Comparison of ENCODE assay signal across 8 cellular contexts in genomic region chr11:62882428-62882742, GRCh38. TPM values are rescaled to one million over a fixed set of nuclear protein-coding genes. Genes with fewer than 3 reads are reported as not detected.
DNase-seq lines count a peak whose midpoint lies in the region; ATAC-seq, FAIRE-seq and TF ChIP-seq lines count a peak whose summit lies in the region.

No MANE protein-coding gene starts in this region.

- peak overlapping the region in 2 of 3 donors; percentile 95 to 98 for H3K27ac Mint-ChIP-seq in IgD-negative memory B cell
- H3K27ac Mint-ChIP-seq in activated naive CD4-positive, alpha-beta T cell treated with anti-CD3 and anti-CD28 coated beads, Interleukin-2, amount 50 U/mL, for 72 hours = peak overlapping the region; percentile 92 to 100
- H3K27ac Mint-ChIP-seq in stimulated activated naive CD8-positive, alpha-beta T cell treated with anti-CD3 and anti-CD28 coated beads, Interleukin-15, amount 100 ng/mL, for 72 hours = peak overlapping the region; percentile 100

- H3K36me3 ChIP-seq in iPS-20b (ENCODE audit: insufficient read depth, low read depth, low read length) = peaks cover 84% of the 10 kb centered on the region

- peak overlapping the region; percentile 99 for H3K9ac ChIP-seq in iPS-20b (ENCODE audit: low read depth, low read length)

- no peaks in the 10 kb centered on the region for H3K9me3 ChIP-seq in iPS-20b (ENCODE audit: insufficient read depth, low read depth, low read length)

- peak overlapping the region; percentile 62 to 100 (median 100) for H3K4me3 Mint-ChIP-seq in IgD-negative memory B cell
- peak overlapping the region; percentile 94 for H3K4me3 Mint-ChIP-seq in stimulated activated naive CD8-positive, alpha-beta T cell treated with anti-CD3 and anti-CD28 coated beads, Interleukin-15, amount 100 ng/mL, for 72 hours

- H3K4me1 ChIP-seq in iPS-20b (ENCODE audit: insufficient read depth, low read length) = peaks cover 19% of the 10 kb centered on the region

- peak overlapping the region; percentile 87 for H3K4me3 ChIP-seq in iPS-20b (ENCODE audit: low read length)

- H3K27me3 ChIP-seq in iPS-20b (ENCODE audit: insufficient read depth, low read length) = no peaks in the 10 kb centered on the region

- TF ChIP-seq POLR2A in GM12892 (IDR thresholded peaks at IDR 0.05; ENCODE audit: low read depth, low read length) = no peak

- H3K27ac ChIP-seq in iPS-20b (ENCODE audit: low read length) = peak overlapping the region; percentile 92

- no peak for FAIRE-seq in GM12892 (lab: Jason Lieb, UNC)

- DNase-seq in activated naive CD4-positive, alpha-beta T cell treated with anti-CD3 and anti-CD28 coated beads, Interleukin-2, amount 50 U/mL, for 72 hours (ENCODE audit: low spot score in 2 of 2) = no peak
- peak in 1 of 2 donors; percentile 39 for DNase-seq in stimulated activated naive CD8-positive, alpha-beta T cell treated with anti-CD3 and anti-CD28 coated beads, Interleukin-15, amount 100 ng/mL, for 72 hours
- DNase-seq in mucosa of gallbladder (ENCODE audit: low spot score) = no peak
- no peak for DNase-seq in GM12892 (ENCODE audit: insufficient read length)
- no peak for DNase-seq in KG1 (lab: John Stamatoyannopoulos, UW)
- no peak for DNase-seq in activated CD4-positive, alpha-beta T cell treated with anti-CD3 and anti-CD28 coated beads for 48 hours

- no peak for ATAC-seq in activated naive CD4-positive, alpha-beta T cell treated with anti-CD3 and anti-CD28 coated beads, Interleukin-2, amount 50 U/mL, for 72 hours
- ATAC-seq in stimulated activated naive CD8-positive, alpha-beta T cell treated with anti-CD3 and anti-CD28 coated beads, Interleukin-15, amount 100 ng/mL, for 72 hours = no peak

- peaks cover 8% of the 10 kb centered on the region for H3K36me3 Mint-ChIP-seq in IgD-negative memory B cell
- peaks cover 68 to 75% of the 10 kb centered on the region in 2 donors for H3K36me3 Mint-ChIP-seq in activated naive CD4-positive, alpha-beta T cell treated with anti-CD3 and anti-CD28 coated beads, Interleukin-2, amount 50 U/mL, for 72 hours

- no peaks in the 10 kb centered on the region for H3K27me3 Mint-ChIP-seq in IgD-negative memory B cell
- no peaks in the 10 kb centered on the region for H3K27me3 Mint-ChIP-seq in stimulated activated naive CD8-positive, alpha-beta T cell treated with anti-CD3 and anti-CD28 coated beads, Interleukin-15, amount 100 ng/mL, for 72 hours

- no peaks in the 10 kb centered on the region for H3K9me3 Mint-ChIP-seq in IgD-negative memory B cell
- H3K9me3 Mint-ChIP-seq in activated naive CD4-positive, alpha-beta T cell treated with anti-CD3 and anti-CD28 coated beads, Interleukin-2, amount 50 U/mL, for 72 hours = no peaks in the 10 kb centered on the region
- no peaks in the 10 kb centered on the region for H3K9me3 Mint-ChIP-seq in stimulated activated naive CD8-positive, alpha-beta T cell treated with anti-CD3 and anti-CD28 coated beads, Interleukin-15, amount 100 ng/mL, for 72 hours

- peaks cover 24 to 47% (median 27%) of the 10 kb centered on the region in 3 donors for H3K4me1 Mint-ChIP-seq in IgD-negative memory B cell
- peaks cover 69% of the 10 kb centered on the region for H3K4me1 Mint-ChIP-seq in stimulated activated naive CD8-positive, alpha-beta T cell treated with anti-CD3 and anti-CD28 coated beads, Interleukin-15, amount 100 ng/mL, for 72 hours

RNA-seq across cellular contexts. Expression of gene SLC3A2, which starts 1.7 kb away (rescaled TPM):
- polyA plus RNA-seq in IgD-negative memory B cell = 111 TPM
- total RNA-seq in activated naive CD4-positive, alpha-beta T cell treated with anti-CD3 and anti-CD28 coated beads, Interleukin-2, amount 50 U/mL, for 72 hours = 100 to 1,000 TPM; 295 to 308 TPM
- 104 TPM for total RNA-seq in mucosa of gallbladder
- polyA plus RNA-seq in GM12892 (2012; ENCODE audit: missing spikeins) = 90.4 TPM

RNA-seq across cellular contexts. Expression of gene CHRM1, which starts 38.8 kb away (rescaled TPM):
- not detected for polyA plus RNA-seq in IgD-negative memory B cell
- not detected for total RNA-seq in activated naive CD4-positive, alpha-beta T cell treated with anti-CD3 and anti-CD28 coated beads, Interleukin-2, amount 50 U/mL, for 72 hours
- 0.09 TPM for total RNA-seq in mucosa of gallbladder
- polyA plus RNA-seq in GM12892 (2012; ENCODE audit: missing spikeins) = not detected

RNA-seq across cellular contexts. Expression of gene WDR74, which starts 43.0 kb away (rescaled TPM):
- 57.5 TPM for polyA plus RNA-seq in IgD-negative memory B cell
- 100 to 1,000 TPM in 1 of 2 donors, 10 to 100 TPM in 1; 87.2 to 105 TPM for total RNA-seq in activated naive CD4-positive, alpha-beta T cell treated with anti-CD3 and anti-CD28 coated beads, Interleukin-2, amount 50 U/mL, for 72 hours
- 31.6 TPM for total RNA-seq in mucosa of gallbladder
- 51.3 TPM for polyA plus RNA-seq in GM12892 (2012; ENCODE audit: missing spikeins)

RNA-seq across cellular contexts. Expression of gene TEX54, which starts 49.7 kb away (rescaled TPM):
- polyA plus RNA-seq in IgD-negative memory B cell = not detected
- under 1 TPM in 1 of 2 donors, not detected in 1; 0.70 TPM for total RNA-seq in activated naive CD4-positive, alpha-beta T cell treated with anti-CD3 and anti-CD28 coated beads, Interleukin-2, amount 50 U/mL, for 72 hours
- total RNA-seq in mucosa of gallbladder = not detected
- not detected for polyA plus RNA-seq in GM12892 (2012; ENCODE audit: missing spikeins)

RNA-seq across cellular contexts. Expression of gene STX5, which starts 50.5 kb away (rescaled TPM):
- polyA plus RNA-seq in IgD-negative memory B cell = 39.8 TPM
- 10 to 100 TPM; 23.0 to 61.3 TPM for total RNA-seq in activated naive CD4-positive, alpha-beta T cell treated with anti-CD3 and anti-CD28 coated beads, Interleukin-2, amount 50 U/mL, for 72 hours
- total RNA-seq in mucosa of gallbladder = 48.8 TPM
- polyA plus RNA-seq in GM12892 (2012; ENCODE audit: missing spikeins) = 23.9 TPM
